Comparison of ENCODE assay signal across 12 cellular contexts in genomic region chr4:57865264-57865663, GRCh38.
DNase-seq lines count a peak whose midpoint lies in the region; ATAC-seq and TF ChIP-seq lines count a peak whose summit lies in the region.
"Had no signal": no experiment of that assay in that cellular context is flagged by ENCODE, and none has a peak within 500 bp of the region (broad histone marks: within the 10 kb centered on the region; RNA-seq: fewer than 3 reads in every experiment).

No MANE protein-coding gene starts in this region.

- CTCF ChIA-PET in GM10248 (lab: Yijun Ruan, JAX) = interaction anchor here (1.3 kb wide), 1 partner anchor 13 kb away, joined by 4 read pairs; no protein-coding TSS in a partner anchor

- DNase-seq in GM10248 (ENCODE audit: extremely low spot score) (peak; percentile 1), NCI-H510A (lab: John Stamatoyannopoulos, UW) (no peak), left lobe of liver (ENCODE audit: low spot score) (no peak), retina (no peak), inferior parietal cortex (ENCODE audit: extremely low spot score) (no peak)
- DNase-seq: colonic mucosa, DMS 273 treated with DMSO at 0.1 percent for 48 hours, NCI-H524 treated with DMSO at 0.1 percent for 48 hours had no signal

- ATAC-seq in GM19351 (IDR thresholded peaks at IDR 0.05; ENCODE audit: unreplicated experiment) = peak; percentile 90
- ATAC-seq in HG02623 (IDR thresholded peaks at IDR 0.05; ENCODE audit: unreplicated experiment) = peak; percentile 79
- peak; percentile 79 for ATAC-seq in HG03280 (IDR thresholded peaks at IDR 0.05; ENCODE audit: unreplicated experiment)
- no peak for ATAC-seq in left lobe of liver
- ATAC-seq: Right ventricle myocardium inferior had no signal

- POLR2A ChIA-PET in GM10248 (lab: Yijun Ruan, JAX) = no interaction called here

- TF ChIP-seq CTCF in GM10248 (IDR thresholded peaks at IDR 0.05; ENCODE audit: control extremely low read depth, extremely low read depth, low read depth, missing control alignments) = no peak
